1 cellular context compared by ENCODE assay signal in genomic region chr12:68959457-68960161, GRCh38.
TF ChIP-seq lines count a peak whose summit lies in the region.

No MANE protein-coding gene starts in this region.

TF ChIP-seq in SK-N-SH treated with all-trans-retinoic acid at 6 μM for 48 hours, 23 proteins besides CTCF, POLR2A, EP300 and RAD21 (continued from another document):
- TF ChIP-seq CREB5 (CRISPR knock-in tag; IDR thresholded peaks at IDR 0.05; ENCODE audit: low read depth): no peak
- no peak for TF ChIP-seq OSR1 (CRISPR knock-in tag; IDR thresholded peaks at IDR 0.05)
- TF ChIP-seq PPARA (CRISPR knock-in tag; IDR thresholded peaks at IDR 0.05; ENCODE audit: borderline replicate concordance): no peak
- TF ChIP-seq SNAI2 (CRISPR knock-in tag; IDR thresholded peaks at IDR 0.05): no peak
- no peak for TF ChIP-seq TSHZ2 (CRISPR knock-in tag; IDR thresholded peaks at IDR 0.05)
- no peak for TF ChIP-seq ZNF565 (CRISPR knock-in tag; conservative IDR thresholded peaks at IDR 0.05; ENCODE audit: low read depth)
- no peak for TF ChIP-seq BACH2 (CRISPR knock-in tag; IDR thresholded peaks at IDR 0.05; ENCODE audit: borderline replicate concordance)
- TF ChIP-seq ZNF70 (CRISPR knock-in tag; IDR thresholded peaks at IDR 0.05): no peak
TF ChIP-seq in SK-N-SH treated with all-trans-retinoic acid at 6 μM for 48 hours: peak in this region for 0.
